In the genomic region with DNA sequence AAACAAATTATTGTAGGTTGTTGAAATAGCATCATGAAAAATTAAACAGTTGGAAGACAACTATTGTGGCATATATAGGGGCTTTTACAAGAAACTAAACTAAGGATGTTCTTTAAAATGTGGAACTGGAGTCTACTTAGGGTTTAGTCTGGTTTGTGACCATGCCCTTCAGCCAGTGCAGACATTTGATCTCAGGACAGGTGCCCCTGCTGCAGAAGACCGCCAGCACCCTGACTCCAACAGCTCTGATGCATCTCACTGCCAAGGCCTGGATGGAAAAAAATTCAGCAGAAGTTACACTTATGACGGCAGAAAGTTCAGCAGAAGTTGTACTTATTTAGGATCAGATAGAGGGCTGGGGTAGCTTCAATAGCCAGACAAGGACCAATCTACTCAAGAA, we compare ENCODE assay signal across 9 cellular contexts.
"Had no signal": no experiment of that assay in that cellular context is flagged by ENCODE, and none has a peak within 500 bp of the region (broad histone marks: within the 10 kb centered on the region; RNA-seq: fewer than 3 reads in every experiment).

No MANE protein-coding gene starts in this region.

- ATAC-seq: GM23338, HCT116 had no signal

- H3K27ac Mint-ChIP-seq: GM23338, HFFc6 had no signal

- H3K9me3 ChIP-seq: HAP-1 had no signal

- H3K4me2 ChIP-seq: GM23338 had no signal

- H3K4me1 ChIP-seq: HAP-1 had no signal

- H2AFZ ChIP-seq: GM23248, GM23338 had no signal

- H3K4me3 Mint-ChIP-seq: GM23338, H9, HFFc6 had no signal

- DNase-seq: GM23248, GOT3, H7, H9, HCEC 1CT, HFFc6 had no signal

- H3K4me1 Mint-ChIP-seq: GM23338 had no signal

- H3K4me3 ChIP-seq: GM23248, GM23338, HAP-1 had no signal

- H3K9ac ChIP-seq: GM23248 had no signal

- H3K36me3 ChIP-seq: HAP-1 had no signal

- H3K27ac ChIP-seq: GM23248 had no signal

- H3K9me3 Mint-ChIP-seq: HFFc6 had no signal
